1 cellular context compared by ENCODE assay signal in the genomic region with DNA sequence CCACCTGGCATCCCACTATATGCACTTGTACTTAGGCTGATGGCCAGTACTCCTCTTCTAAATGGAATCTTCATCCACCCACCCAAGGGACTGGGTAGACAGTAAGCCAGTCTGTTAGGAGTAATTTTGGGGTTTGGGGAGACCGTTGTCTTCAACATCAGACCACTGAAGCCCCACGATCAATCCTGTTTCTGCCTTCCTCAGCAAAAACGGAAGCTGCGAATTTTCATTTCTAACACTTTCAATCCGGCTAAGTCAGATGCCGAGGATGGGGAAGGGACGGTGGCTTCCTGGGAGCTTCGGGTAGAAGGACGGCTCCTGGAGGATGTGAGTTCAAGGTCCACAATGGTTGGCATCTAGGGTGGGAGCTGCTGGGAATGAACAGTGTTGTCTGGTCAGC.
TF ChIP-seq lines count a peak whose summit lies in the region.

No MANE protein-coding gene starts in this region.

TF ChIP-seq in endothelial cell of umbilical vein, 7 proteins besides CTCF, POLR2A, EP300 and RAD21:
- TF ChIP-seq, protein P1, sequence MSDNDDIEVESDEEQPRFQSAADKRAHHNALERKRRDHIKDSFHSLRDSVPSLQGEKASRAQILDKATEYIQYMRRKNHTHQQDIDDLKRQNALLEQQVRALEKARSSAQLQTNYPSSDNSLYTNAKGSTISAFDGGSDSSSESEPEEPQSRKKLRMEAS (IDR thresholded peaks at IDR 0.05; ENCODE audit: insufficient read depth, insufficient read length): no peak
- no peak for TF ChIP-seq EZH2 (IDR thresholded peaks at IDR 0.05; ENCODE audit: borderline replicate concordance, low read depth, low read length, severe bottlenecking)
- no peak for TF ChIP-seq POLR2AphosphoS5 (IDR thresholded peaks at IDR 0.05; ENCODE audit: insufficient read depth, low read depth, low read length)
- no peak for TF ChIP-seq JUN (IDR thresholded peaks at IDR 0.05; ENCODE audit: borderline replicate concordance, insufficient read depth, insufficient read length, low read depth)
- TF ChIP-seq MYC (IDR thresholded peaks at IDR 0.05; ENCODE audit: low read depth, low read length): no peak
- TF ChIP-seq FOS (IDR thresholded peaks at IDR 0.05; ENCODE audit: borderline replicate concordance, insufficient read depth, low read length): no peak
- TF ChIP-seq GATA2 (IDR thresholded peaks at IDR 0.05; ENCODE audit: insufficient read depth, insufficient read length, low read depth, low read length): no peak
